28 cellular contexts compared by ENCODE assay signal in the genomic region with DNA sequence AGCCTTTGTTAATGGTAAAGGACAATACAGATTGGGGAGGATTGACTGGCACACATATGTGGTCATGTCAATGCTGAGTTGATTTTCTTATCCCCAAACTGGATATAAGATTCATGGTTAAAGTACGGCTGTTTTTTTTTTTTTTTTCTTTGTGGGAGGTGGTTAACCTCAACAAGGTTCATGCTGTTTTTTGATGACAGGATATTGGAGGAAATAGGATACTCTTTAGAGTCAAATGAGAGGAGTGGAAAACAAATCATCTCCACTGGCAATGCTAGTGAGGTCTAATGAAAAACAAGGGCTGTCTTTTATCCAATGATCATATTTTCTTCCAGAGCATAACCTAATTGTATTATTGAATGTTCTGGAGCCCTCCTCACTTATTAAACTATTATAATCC.
"Had no signal": no experiment of that assay in that cellular context is flagged by ENCODE, and none has a peak within 500 bp of the region (broad histone marks: within the 10 kb centered on the region; RNA-seq: fewer than 3 reads in every experiment).

No MANE protein-coding gene starts in this region.

- DNase-seq: activated B cell treated with CpG ODN at 0.5 μM for 24 hours; activated CD4-positive, alpha-beta memory T cell treated with anti-CD3 and anti-CD28 coated beads for 36 hours; activated CD4-positive, alpha-beta T cell treated with anti-CD3 and anti-CD28 coated beads for 4 hours; activated CD4-positive, alpha-beta T cell treated with anti-CD3 and anti-CD28 coated beads, Interleukin-2, amount 10 ng/mL, durations not matched to agents 24 days and 14 days; activated CD4-positive, alpha-beta T cell treated with anti-CD3 and anti-CD28 coated beads, Interleukin-2, amount 50 U/mL, for 1 hour; activated CD4-positive, alpha-beta T cell treated with anti-CD3 and anti-CD28 coated beads, Interleukin-2, amount 50 U/mL, for 4 hours; activated CD4-positive, CD25-positive, alpha-beta regulatory T cell treated with anti-CD3 and anti-CD28 coated beads, Interleukin-2, amount 50 U/mL, for 72 hours; activated CD8-positive, alpha-beta memory T cell treated with anti-CD3 and anti-CD28 coated beads, Interleukin-2, amount 50 U/mL, for 4 hours; activated CD8-positive, alpha-beta T cell treated with anti-CD3 and anti-CD28 coated beads for 36 hours; activated effector memory CD4-positive, alpha-beta T cell treated with anti-CD3 and anti-CD28 coated beads, Interleukin-2, amount 50 U/mL, for 16 hours; activated gamma-delta T cell treated with Interleukin-2 at 50 U/mL for 16 hours; activated naive CD4-positive, alpha-beta T cell; activated naive CD4-positive, alpha-beta T cell treated with anti-CD3 and anti-CD28 coated beads for 36 hours; activated naive CD4-positive, alpha-beta T cell treated with anti-CD3 and anti-CD28 coated beads, Interleukin-2, amount 50 U/mL, for 16 hours; activated naive CD8-positive, alpha-beta T cell treated with anti-CD3 and anti-CD28 coated beads for 36 hours; activated T-cell treated with anti-CD3 and anti-CD28 coated beads for 4 hours; activated T-cell treated with anti-CD3 and anti-CD28 coated beads, Interleukin-2, amount 50 U/mL, for 1 hour; activated T-cell treated with anti-CD3 and anti-CD28 coated beads, Interleukin-2, amount 50 U/mL, for 4 hours; activated T-cell treated with anti-CD3 and anti-CD28 coated beads, Interleukin-2, amount 50 U/mL, for 72 hours; adrenal gland; amniotic stem cell; aorta; body of pancreas; brain microvascular endothelial cell; central memory CD4-positive, alpha-beta T cell; T-helper 9 cell had no signal

- H3K27ac ChIP-seq: adrenal gland, body of pancreas, brain microvascular endothelial cell, breast epithelium, VCaP had no signal

- H3K4me3 ChIP-seq: adrenal gland, body of pancreas, breast epithelium had no signal

- H3K9me3 ChIP-seq: adrenal gland, body of pancreas, breast epithelium had no signal

- H3K36me3 ChIP-seq: adrenal gland, brain microvascular endothelial cell, breast epithelium had no signal

- H3K27me3 ChIP-seq: adrenal gland, body of pancreas, brain microvascular endothelial cell, breast epithelium had no signal

- H3K4me1 ChIP-seq: adrenal gland, breast epithelium had no signal
